Comparison of ENCODE assay signal across 24 cellular contexts in genomic region chr16:7526736-7527135, GRCh38.
"Had no signal": no experiment of that assay in that cellular context is flagged by ENCODE, and none has a peak within 500 bp of the region (broad histone marks: within the 10 kb centered on the region; RNA-seq: fewer than 3 reads in every experiment).

No MANE protein-coding gene starts in this region.

- H3K4me3 Mint-ChIP-seq: dendritic cell treated with granulocyte-macrophage colony-stimulating factor and Interleukin-4, amounts not matched to agents 40 ng/mL and 50 ng/mL, for 4 days; effector memory CD8-positive, alpha-beta T cell; endodermal cell had no signal

- DNase-seq: colonic mucosa; cortex of kidney; dermis blood vessel endothelial cell; dorsolateral prefrontal cortex; effector CD4-positive, alpha-beta T cell; effector CD8-positive, alpha-beta T cell; effector memory CD4-positive, alpha-beta T cell; effector memory CD8-positive, alpha-beta T cell; endodermal cell; erythroblast; esophagus squamous epithelium; foreskin fibroblast; foreskin keratinocyte; foreskin melanocyte; gastrocnemius medialis; glutamatergic neuron; head of caudate nucleus; heart left ventricle; heart right ventricle had no signal

- H3K27me3 ChIP-seq: colonic mucosa, dorsolateral prefrontal cortex, esophagus muscularis mucosa, esophagus squamous epithelium, foreskin keratinocyte, gastrocnemius medialis, gastroesophageal sphincter, heart left ventricle, heart right ventricle had no signal

- H3K27me3 Mint-ChIP-seq: dendritic cell treated with granulocyte-macrophage colony-stimulating factor and Interleukin-4, amounts not matched to agents 40 ng/mL and 50 ng/mL, for 4 days; effector memory CD8-positive, alpha-beta T cell had no signal

- H3K27ac ChIP-seq: colonic mucosa, coronary artery, epithelial cell of prostate, esophagus muscularis mucosa, esophagus squamous epithelium, foreskin keratinocyte, gastroesophageal sphincter, heart left ventricle, heart right ventricle had no signal

- H3K4me1 ChIP-seq: colonic mucosa, esophagus muscularis mucosa, esophagus squamous epithelium, foreskin keratinocyte, gastroesophageal sphincter had no signal

- H3K36me3 ChIP-seq: colonic mucosa, esophagus muscularis mucosa, esophagus squamous epithelium, gastrocnemius medialis, gastroesophageal sphincter, heart left ventricle, heart right ventricle had no signal

- H3K27ac Mint-ChIP-seq: dendritic cell treated with granulocyte-macrophage colony-stimulating factor and Interleukin-4, amounts not matched to agents 40 ng/mL and 50 ng/mL, for 4 days; effector memory CD8-positive, alpha-beta T cell; endodermal cell had no signal

- H3K9me3 ChIP-seq: colonic mucosa, esophagus squamous epithelium, gastrocnemius medialis, gastroesophageal sphincter, heart left ventricle had no signal

- H3K9me3 Mint-ChIP-seq: endodermal cell had no signal

- H3K4me3 ChIP-seq: colonic mucosa, coronary artery, dorsolateral prefrontal cortex, esophagus muscularis mucosa, esophagus squamous epithelium, gastrocnemius medialis, gastroesophageal sphincter, heart left ventricle, heart right ventricle had no signal
